ENCODE assay signal across 8 cellular contexts in the genomic region with DNA sequence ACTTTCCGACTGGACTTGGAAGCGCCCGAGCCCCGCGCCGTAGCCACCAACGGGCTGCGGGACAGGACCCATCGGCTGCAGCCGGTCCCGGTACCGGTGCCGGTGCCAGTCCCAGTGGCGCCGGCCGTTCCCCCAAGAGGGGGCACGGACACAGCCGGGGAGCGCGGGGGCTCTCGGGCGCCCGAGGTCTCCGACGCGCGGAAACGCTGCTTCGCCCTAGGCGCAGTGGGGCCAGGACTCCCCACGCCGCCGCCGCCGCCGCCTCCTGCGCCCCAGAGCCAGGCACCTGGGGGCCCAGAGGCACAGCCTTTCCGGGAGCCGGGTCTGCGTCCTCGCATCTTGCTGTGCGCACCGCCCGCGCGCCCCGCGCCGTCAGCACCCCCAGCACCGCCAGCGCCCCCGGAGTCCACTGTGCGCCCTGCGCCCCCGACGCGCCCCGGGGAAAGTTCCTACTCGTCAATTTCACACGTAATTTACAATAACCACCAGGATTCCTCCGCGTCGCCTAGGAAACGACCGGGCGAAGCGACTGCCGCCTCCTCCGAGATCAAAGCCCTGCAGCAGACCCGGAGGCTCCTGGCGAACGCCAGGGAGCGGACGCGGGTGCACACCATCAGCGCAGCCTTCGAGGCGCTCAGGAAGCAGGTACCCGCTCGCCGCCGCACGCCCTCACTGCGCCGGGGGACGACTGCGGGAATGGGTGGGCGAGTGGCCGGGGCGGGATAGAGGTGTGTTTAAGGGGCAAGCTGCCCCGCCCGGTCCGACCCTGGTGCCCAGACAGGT. TPM values are rescaled to one million over a fixed set of nuclear protein-coding genes. Genes with fewer than 3 reads are reported as not detected.
DNase-seq lines count a peak whose midpoint lies in the region; ATAC-seq and TF ChIP-seq lines count a peak whose summit lies in the region.

No MANE protein-coding gene starts in this region.

- H2AFZ ChIP-seq in KMS-11 (ENCODE audit: low read depth) (no peak overlapping the region), osteoblast (ENCODE audit: low read length) (no peak overlapping the region)

- H3K27ac Mint-ChIP-seq in activated CD8-positive, alpha-beta T cell treated with anti-CD3 and anti-CD28 coated beads for 36 hours: no peak overlapping the region

- H3K4me1 ChIP-seq in KMS-11 (ENCODE audit: low read depth, poor library complexity, severe bottlenecking) (peaks cover 3% of the 10 kb centered on the region), osteoblast (ENCODE audit: insufficient read depth, low read length) (peaks cover 26% of the 10 kb centered on the region)

- ATAC-seq in activated CD8-positive, alpha-beta T cell treated with anti-CD3 and anti-CD28 coated beads for 36 hours: peak; percentile 50
- ATAC-seq in HG03196 (IDR thresholded peaks at IDR 0.05; ENCODE audit: unreplicated experiment) (no peak), HG02759 (IDR thresholded peaks at IDR 0.05; ENCODE audit: unreplicated experiment) (no peak)

- peaks cover 17% of the 10 kb centered on the region for H3K4me1 Mint-ChIP-seq in activated CD8-positive, alpha-beta T cell treated with anti-CD3 and anti-CD28 coated beads for 36 hours (ENCODE audit: low read depth)

- no peak overlapping the region for H3K9ac ChIP-seq in KMS-11

- H3K27me3 Mint-ChIP-seq in activated CD8-positive, alpha-beta T cell treated with anti-CD3 and anti-CD28 coated beads for 36 hours: peaks cover 54% of the 10 kb centered on the region

- no peaks in the 10 kb centered on the region for H3K9me3 Mint-ChIP-seq in activated CD8-positive, alpha-beta T cell treated with anti-CD3 and anti-CD28 coated beads for 36 hours

- DNase-seq in CD1c-positive myeloid dendritic cell (ENCODE audit: extremely low spot score) (peak; percentile 63), foreskin fibroblast (peak in 1 of 2 donors; percentile 71), osteoblast (ENCODE audit: insufficient read length, low spot score, missing footprints) (peak; percentile 94), occipital lobe (lab: John Stamatoyannopoulos, UW) (no peak)
- DNase-seq in activated CD8-positive, alpha-beta T cell treated with anti-CD3 and anti-CD28 coated beads for 36 hours: peak; percentile 64

- H3K4me2 ChIP-seq in KMS-11 (peak overlapping the region; percentile 37; the same call in 1 of the 2 replicates), osteoblast (ENCODE audit: insufficient read depth, low read length) (peak overlapping the region; percentile 94)

- intact Hi-C loops in activated CD8-positive, alpha-beta T cell treated with anti-CD3 and anti-CD28 coated beads for 36 hours (cut with micrococcal nuclease): no loop called here

- H3K4me3 ChIP-seq in KMS-11 (IDR thresholded peaks at IDR 0.05; ENCODE audit: insufficient read depth, low read depth, low read length) (no peak overlapping the region), foreskin fibroblast (ENCODE audit: low read depth in 1 of 2, low read length in 2 of 2) (peak overlapping the region; percentile 67 to 76), osteoblast (ENCODE audit: insufficient read depth, low read length) (peak overlapping the region; percentile 93)

- H3K79me2 ChIP-seq in KMS-11 (ENCODE audit: insufficient read depth, low read depth) (no peaks in the 10 kb centered on the region), osteoblast (ENCODE audit: insufficient read depth, low read length) (peaks cover 50% of the 10 kb centered on the region)

- no peaks in the 10 kb centered on the region for H3K9me3 ChIP-seq in osteoblast (ENCODE audit: low read depth, low read length)

- H4K20me1 ChIP-seq in KMS-11 (ENCODE audit: insufficient read depth) (no peaks in the 10 kb centered on the region), osteoblast (ENCODE audit: insufficient read depth, low read length) (peaks cover 29% of the 10 kb centered on the region)

- TF ChIP-seq CTCF in KMS-11 (conservative IDR thresholded peaks at IDR 0.05; ENCODE audit: low read depth, low read length): no peak
- TF ChIP-seq CTCF in activated CD8-positive, alpha-beta T cell treated with anti-CD3 and anti-CD28 coated beads for 36 hours (IDR thresholded peaks at IDR 0.05): no peak
- peak; percentile 14 for TF ChIP-seq CTCF in foreskin fibroblast (IDR thresholded peaks at IDR 0.05; ENCODE audit: low read depth, low read length)
- TF ChIP-seq CTCF in osteoblast (IDR thresholded peaks at IDR 0.05; ENCODE audit: extremely low read depth, low read depth, low read length): no peak

- H3K27ac ChIP-seq in KMS-11: no peak overlapping the region
- H3K27ac ChIP-seq in osteoblast (ENCODE audit: low read depth, low read length): peak overlapping the region; percentile 71

- H3K36me3 ChIP-seq in KMS-11 (ENCODE audit: insufficient read depth) (no peaks in the 10 kb centered on the region), osteoblast (ENCODE audit: insufficient read depth, low read length) (peaks cover 11% of the 10 kb centered on the region)

- POLR2A ChIA-PET in activated CD8-positive, alpha-beta T cell treated with anti-CD3 and anti-CD28 coated beads for 36 hours (lab: Charles Lee): no interaction called here

- CTCF ChIA-PET in activated CD8-positive, alpha-beta T cell treated with anti-CD3 and anti-CD28 coated beads for 36 hours (lab: Charles Lee): interaction anchor here (1.0 to 6.2 kb wide), 3 partner anchors 9 to 58 kb away, joined by 3 to 76 read pairs (median 13); no protein-coding TSS in a partner anchor

- H3K27me3 ChIP-seq in KMS-11 (ENCODE audit: insufficient read depth, low read depth): peaks cover 47% of the 10 kb centered on the region
- no peaks in the 10 kb centered on the region for H3K27me3 ChIP-seq in osteoblast (ENCODE audit: insufficient read depth, low read length)

- no peaks in the 10 kb centered on the region for H3K36me3 Mint-ChIP-seq in activated CD8-positive, alpha-beta T cell treated with anti-CD3 and anti-CD28 coated beads for 36 hours (ENCODE audit: low read depth)

- H3K4me3 Mint-ChIP-seq in activated CD8-positive, alpha-beta T cell treated with anti-CD3 and anti-CD28 coated beads for 36 hours: peak overlapping the region; percentile 60

RNA-seq across cellular contexts. Expression of gene ATOH8, which starts 0.7 kb away (rescaled TPM):
- not detected for total RNA-seq in activated CD8-positive, alpha-beta T cell treated with anti-CD3 and anti-CD28 coated beads for 36 hours
- total RNA-seq in osteoblast (18.6 and 35.1 TPM in 2 replicates), occipital lobe (3.0 TPM)
